1 cellular context compared by ENCODE assay signal in genomic region chr12:57632898-57633825, GRCh38.
A peak's percentile ranks its signal among the peaks of the same experiment; 100 is the strongest.
TF ChIP-seq lines count a peak whose summit lies in the region.

TSS of gene B4GALNT1 (minus strand) at chr12:57633201. CDS start at chr12:57632132, 1,069 bp downstream.

TF ChIP-seq in K562, 482 proteins besides CTCF, POLR2A, EP300 and RAD21 (continued from another document):
- TF ChIP-seq MGA (IDR thresholded peaks at IDR 0.05) = peak; percentile 90
